ENCODE assay signal across 8 cellular contexts in genomic region chr7:97971120-97971989, GRCh38. TPM values are rescaled to one million over a fixed set of nuclear protein-coding genes. Genes with fewer than 3 reads are reported as not detected.
DNase-seq lines count a peak whose midpoint lies in the region; ATAC-seq and TF ChIP-seq lines count a peak whose summit lies in the region.

No MANE protein-coding gene starts in this region.

- H3K79me2 ChIP-seq in osteoblast (ENCODE audit: insufficient read depth, low read length): peaks cover 18% of the 10 kb centered on the region

- H3K4me1 ChIP-seq in osteoblast (ENCODE audit: insufficient read depth, low read length): peaks cover 3% of the 10 kb centered on the region

- no peak for TF ChIP-seq CTCF in osteoblast (IDR thresholded peaks at IDR 0.05; ENCODE audit: extremely low read depth, low read depth, low read length)

- H3K9me3 ChIP-seq in osteoblast (ENCODE audit: low read depth, low read length): no peaks in the 10 kb centered on the region

- peaks cover 19% of the 10 kb centered on the region for H3K4me1 Mint-ChIP-seq in activated CD4-positive, alpha-beta T cell treated with anti-CD3 and anti-CD28 coated beads for 36 hours

- no peaks in the 10 kb centered on the region for H3K27me3 ChIP-seq in osteoblast (ENCODE audit: insufficient read depth, low read length)

- H3K4me3 ChIP-seq in osteoblast (ENCODE audit: insufficient read depth, low read length): peak overlapping the region; percentile 94

- peak overlapping the region; percentile 54 for H3K27ac ChIP-seq in osteoblast (ENCODE audit: low read depth, low read length)

- H3K36me3 ChIP-seq in osteoblast (ENCODE audit: insufficient read depth, low read length): no peaks in the 10 kb centered on the region

- no peaks in the 10 kb centered on the region for H4K20me1 ChIP-seq in osteoblast (ENCODE audit: insufficient read depth, low read length)

- H3K27ac Mint-ChIP-seq in activated CD4-positive, alpha-beta T cell treated with anti-CD3 and anti-CD28 coated beads for 36 hours: peak overlapping the region; percentile 97

- H3K9me3 Mint-ChIP-seq in activated CD4-positive, alpha-beta T cell treated with anti-CD3 and anti-CD28 coated beads for 36 hours (ENCODE audit: low read depth): no peaks in the 10 kb centered on the region

- H3K4me2 ChIP-seq in osteoblast (ENCODE audit: insufficient read depth, low read length): peak overlapping the region; percentile 96

- H2AFZ ChIP-seq in osteoblast (ENCODE audit: low read length): peak overlapping the region; percentile 99

- peaks cover 42% of the 10 kb centered on the region for H3K36me3 Mint-ChIP-seq in activated CD4-positive, alpha-beta T cell treated with anti-CD3 and anti-CD28 coated beads for 36 hours (ENCODE audit: low read depth)

- ATAC-seq in activated CD4-positive, alpha-beta T cell treated with anti-CD3 and anti-CD28 coated beads for 36 hours: peak; percentile 51

- DNase-seq in activated CD4-positive, alpha-beta T cell treated with anti-CD3 and anti-CD28 coated beads for 36 hours: peak; percentile 55
- DNase-seq in activated CD4-positive, alpha-beta T cell treated with anti-CD3 and anti-CD28 coated beads for 1 hour: no peak
- peak; percentile 20 for DNase-seq in HEK293T (ENCODE audit: extremely low spot score)
- DNase-seq in M059J (ENCODE audit: low read depth): peak; percentile 37
- peak; percentile 16 for DNase-seq in activated T-cell treated with anti-CD3 and anti-CD28 coated beads for 24 hours (ENCODE audit: low read depth)
- peak; percentile 8 for DNase-seq in foreskin melanocyte
- peak; percentile 84 for DNase-seq in osteoblast (ENCODE audit: insufficient read length, low spot score, missing footprints)
- no peak for DNase-seq in NCI-H226

- POLR2A ChIA-PET in activated CD4-positive, alpha-beta T cell treated with anti-CD3 and anti-CD28 coated beads for 36 hours (lab: Charles Lee): interaction anchor here (0.6 kb wide), 1 partner anchor 46 kb away, joined by 10 read pairs; no protein-coding TSS in a partner anchor
- POLR2A ChIA-PET in HEK293T (lab: Yijun Ruan, JAX): interaction anchor here (1.0 to 1.4 kb wide), 2 partner anchors 42 to 99 kb away, joined by 4 to 5 read pairs; partner anchors contain the start of gene ASNS

- H3K27me3 Mint-ChIP-seq in activated CD4-positive, alpha-beta T cell treated with anti-CD3 and anti-CD28 coated beads for 36 hours: no peaks in the 10 kb centered on the region

- CTCF ChIA-PET in activated CD4-positive, alpha-beta T cell treated with anti-CD3 and anti-CD28 coated beads for 36 hours (lab: Charles Lee): interaction anchor here (0.6 to 0.7 kb wide), 6 partner anchors 123 to 1586 kb away, joined by 3 to 4 read pairs (median 3); no protein-coding TSS in a partner anchor
- CTCF ChIA-PET in HEK293T (lab: Yijun Ruan, JAX): interaction anchor here (0.6 to 1.3 kb wide), 2 partner anchors 42 to 124 kb away, joined by 3 to 4 read pairs; no protein-coding TSS in a partner anchor

- intact Hi-C loops in activated CD4-positive, alpha-beta T cell treated with anti-CD3 and anti-CD28 coated beads for 36 hours (cut with DNase I, micrococcal nuclease): loop anchor here in 1 of 2 experiments (5.0 kb wide), 1 partner anchor 99 kb away; the partner anchor contains the start of gene ASNS

- H3K4me3 Mint-ChIP-seq in activated CD4-positive, alpha-beta T cell treated with anti-CD3 and anti-CD28 coated beads for 36 hours: peak overlapping the region; percentile 98

TF ChIP-seq in HEK293T, 16 proteins besides CTCF, POLR2A, EP300 and RAD21:
- TF ChIP-seq L3MBTL2 (conservative IDR thresholded peaks at IDR 0.05): peak; percentile 72
- TF ChIP-seq FOXM1 (IDR thresholded peaks at IDR 0.05; ENCODE audit: borderline replicate concordance): no peak

RNA-seq across cellular contexts. Expression of gene OCM2, which starts 18.6 kb away (rescaled TPM):
- not detected for total RNA-seq in activated CD4-positive, alpha-beta T cell treated with anti-CD3 and anti-CD28 coated beads for 36 hours
- total RNA-seq in M059J (2014; rRNA removed; shearing (Covaris generic)): not detected in 2 replicates
- total RNA-seq in osteoblast: not detected in 2 replicates

Comparison
In these comparisons a context has a peak if more than half of its experiments do, and no peak if none do; other contexts are left out.
1. DNase-seq: peak in activated CD4-positive, alpha-beta T cell treated with anti-CD3 and anti-CD28 coated beads for 36 hours (single experiment), HEK293T (single experiment), M059J (single experiment), activated T-cell treated with anti-CD3 and anti-CD28 coated beads for 24 hours (single experiment), foreskin melanocyte (single experiment) and osteoblast (single experiment); none in activated CD4-positive, alpha-beta T cell treated with anti-CD3 and anti-CD28 coated beads for 1 hour (single experiment) and NCI-H226 (single experiment).